ENCODE assay signal across 8 cellular contexts in genomic region chr1:213014642-213015041, GRCh38. TPM values are rescaled to one million over a fixed set of nuclear protein-coding genes. Genes with fewer than 3 reads are reported as not detected.
DNase-seq lines count a peak whose midpoint lies in the region; ATAC-seq and TF ChIP-seq lines count a peak whose summit lies in the region.

No MANE protein-coding gene starts in this region.

- no peaks in the 10 kb centered on the region for H3K9me2 ChIP-seq in OCI-LY1 (ENCODE audit: low read depth, low read length)

- H2AFZ ChIP-seq in OCI-LY1 (ENCODE audit: low read length) = no peak overlapping the region

- no peak for TF ChIP-seq CTCF in OCI-LY1 (IDR thresholded peaks at IDR 0.05; ENCODE audit: low read length)

- H3K9me3 Mint-ChIP-seq in activated CD4-positive, alpha-beta T cell treated with anti-CD3 and anti-CD28 coated beads for 36 hours (ENCODE audit: low read depth) = no peaks in the 10 kb centered on the region
- H3K9me3 Mint-ChIP-seq in natural killer cell treated with Interleukin-12 subunit alpha and Interleukin-12 subunit beta and Interleukin-15 and Interleukin-18, amount 100 ng/mL, for 72 hours = no peaks in the 10 kb centered on the region

- peak overlapping the region; percentile 75 for H3K4me3 ChIP-seq in OCI-LY1 (ENCODE audit: low read depth, low read length, poor library complexity, severe bottlenecking)
- peak overlapping the region; percentile 76 for H3K4me3 ChIP-seq in effector memory CD4-positive, alpha-beta T cell (ENCODE audit: insufficient read depth, low read depth, low read length, poor library complexity, severe bottlenecking)

- intact Hi-C loops in activated CD4-positive, alpha-beta T cell treated with anti-CD3 and anti-CD28 coated beads for 36 hours (cut with DNase I, micrococcal nuclease) = loop anchor here (1.0 to 5.0 kb wide), 11 partner anchors 11 to 1435 kb away; partner anchors contain the start of genes NSL1 (in 2 of the 2), RPS6KC1 (in 2 of the 2), TATDN3 (in 2 of the 2) and ATF3 (in 1 of the 2)

- POLR2A ChIA-PET in activated CD4-positive, alpha-beta T cell treated with anti-CD3 and anti-CD28 coated beads for 36 hours (lab: Charles Lee) = no interaction called here

- peak overlapping the region; percentile 54 for H3K27ac ChIP-seq in OCI-LY1 (ENCODE audit: low read depth, low read length, poor library complexity, severe bottlenecking)
- peak overlapping the region; percentile 89 for H3K27ac ChIP-seq in effector memory CD4-positive, alpha-beta T cell (ENCODE audit: insufficient read depth, low read length, poor library complexity, severe bottlenecking)

- no peak for DNase-seq in activated CD4-positive, alpha-beta T cell treated with anti-CD3 and anti-CD28 coated beads for 36 hours
- no peak for DNase-seq in activated CD4-positive, alpha-beta T cell treated with anti-CD3 and anti-CD28 coated beads for 1 hour
- DNase-seq in effector memory CD4-positive, alpha-beta T cell = no peak
- DNase-seq in natural killer cell treated with Interleukin-12 subunit alpha and Interleukin-12 subunit beta and Interleukin-15 and Interleukin-18, amount 100 ng/mL, for 72 hours (ENCODE audit: low spot score) = no peak
- no peak for DNase-seq in anterior cingulate cortex (lab: John Stamatoyannopoulos, UW)

- peaks cover 30% of the 10 kb centered on the region for H3K4me1 Mint-ChIP-seq in activated CD4-positive, alpha-beta T cell treated with anti-CD3 and anti-CD28 coated beads for 36 hours
- H3K4me1 Mint-ChIP-seq in natural killer cell treated with Interleukin-12 subunit alpha and Interleukin-12 subunit beta and Interleukin-15 and Interleukin-18, amount 100 ng/mL, for 72 hours (ENCODE audit: low read depth in 2 of 2) = peaks cover 17 to 21% of the 10 kb centered on the region in 2 donors

- CTCF ChIA-PET in activated CD4-positive, alpha-beta T cell treated with anti-CD3 and anti-CD28 coated beads for 36 hours (lab: Charles Lee) = interaction anchor here (1.1 to 4.9 kb wide), 3 partner anchors 8 to 19 kb away, joined by 4 to 25 read pairs (median 8); no protein-coding TSS in a partner anchor

- peak overlapping the region; percentile 76 for H3K9ac ChIP-seq in OCI-LY1 (ENCODE audit: low read length)

- H3K9me3 ChIP-seq in OCI-LY1 (ENCODE audit: low read length) = no peaks in the 10 kb centered on the region
- no peaks in the 10 kb centered on the region for H3K9me3 ChIP-seq in effector memory CD4-positive, alpha-beta T cell (ENCODE audit: control insufficient read depth, low read length)

- no peaks in the 10 kb centered on the region for H3K27me3 Mint-ChIP-seq in activated CD4-positive, alpha-beta T cell treated with anti-CD3 and anti-CD28 coated beads for 36 hours
- no peaks in the 10 kb centered on the region for H3K27me3 Mint-ChIP-seq in natural killer cell treated with Interleukin-12 subunit alpha and Interleukin-12 subunit beta and Interleukin-15 and Interleukin-18, amount 100 ng/mL, for 72 hours

- no peaks in the 10 kb centered on the region for H4K20me1 ChIP-seq in OCI-LY1 (ENCODE audit: insufficient read depth, low read length)

- peaks cover 18% of the 10 kb centered on the region for H3K79me2 ChIP-seq in OCI-LY1 (ENCODE audit: insufficient read depth, low read length)

- H3K27ac Mint-ChIP-seq in activated CD4-positive, alpha-beta T cell treated with anti-CD3 and anti-CD28 coated beads for 36 hours = peak overlapping the region; percentile 100
- H3K27ac Mint-ChIP-seq in natural killer cell treated with Interleukin-12 subunit alpha and Interleukin-12 subunit beta and Interleukin-15 and Interleukin-18, amount 100 ng/mL, for 72 hours = peak overlapping the region; percentile 84 to 90

- peaks cover 24% of the 10 kb centered on the region for H3K4me1 ChIP-seq in OCI-LY1 (ENCODE audit: insufficient read depth, low read length, severe bottlenecking)
- peaks cover 10% of the 10 kb centered on the region for H3K4me1 ChIP-seq in effector memory CD4-positive, alpha-beta T cell (ENCODE audit: control insufficient read depth, insufficient read depth, low read length, poor library complexity, severe bottlenecking)

- no peak for ATAC-seq in activated CD4-positive, alpha-beta T cell treated with anti-CD3 and anti-CD28 coated beads for 36 hours
- no peak for ATAC-seq in natural killer cell treated with Interleukin-12 subunit alpha and Interleukin-12 subunit beta and Interleukin-15 and Interleukin-18, amount 100 ng/mL, for 72 hours
- ATAC-seq in HG02763 (IDR thresholded peaks at IDR 0.05; ENCODE audit: unreplicated experiment) (no peak), HG03280 (IDR thresholded peaks at IDR 0.05; ENCODE audit: unreplicated experiment) (no peak)

- H3K36me3 Mint-ChIP-seq in activated CD4-positive, alpha-beta T cell treated with anti-CD3 and anti-CD28 coated beads for 36 hours (ENCODE audit: low read depth) = peaks cover 21% of the 10 kb centered on the region
- peaks cover 7% of the 10 kb centered on the region for H3K36me3 Mint-ChIP-seq in natural killer cell treated with Interleukin-12 subunit alpha and Interleukin-12 subunit beta and Interleukin-15 and Interleukin-18, amount 100 ng/mL, for 72 hours

- peak overlapping the region; percentile 100 for H3K4me3 Mint-ChIP-seq in activated CD4-positive, alpha-beta T cell treated with anti-CD3 and anti-CD28 coated beads for 36 hours
- H3K4me3 Mint-ChIP-seq in natural killer cell treated with Interleukin-12 subunit alpha and Interleukin-12 subunit beta and Interleukin-15 and Interleukin-18, amount 100 ng/mL, for 72 hours = peak overlapping the region; percentile 95

- H3K36me3 ChIP-seq in OCI-LY1 (ENCODE audit: insufficient read depth, low read length) = peaks cover 18% of the 10 kb centered on the region
- H3K36me3 ChIP-seq in effector memory CD4-positive, alpha-beta T cell (ENCODE audit: control insufficient read depth, insufficient read depth, low read length) = peaks cover 6% of the 10 kb centered on the region

- peak overlapping the region; percentile 89 for H3K4me2 ChIP-seq in OCI-LY1 (ENCODE audit: low read length)

- H3K27me3 ChIP-seq in OCI-LY1 (ENCODE audit: insufficient read depth, low read length) = no peaks in the 10 kb centered on the region
- H3K27me3 ChIP-seq in effector memory CD4-positive, alpha-beta T cell (replicated peaks; ENCODE audit: control insufficient read depth, insufficient read depth, low read length, poor library complexity, severe bottlenecking) = no peaks in the 10 kb centered on the region

- no peaks in the 10 kb centered on the region for H3F3A ChIP-seq in OCI-LY1 (ENCODE audit: insufficient read depth, low read length)

RNA-seq across cellular contexts. Expression of gene ANGEL2, which starts 1.0 kb away (rescaled TPM):
- 10 to 100 TPM; 41.3 to 51.5 TPM for total RNA-seq in activated CD4-positive, alpha-beta T cell treated with anti-CD3 and anti-CD28 coated beads for 36 hours
- 10 to 100 TPM; 40.0 to 58.4 TPM for total RNA-seq in natural killer cell treated with Interleukin-12 subunit alpha and Interleukin-12 subunit beta and Interleukin-15 and Interleukin-18, amount 100 ng/mL, for 72 hours

RNA-seq across cellular contexts. Expression of gene RPS6KC1, which starts 36.4 kb away (rescaled TPM):
- total RNA-seq in activated CD4-positive, alpha-beta T cell treated with anti-CD3 and anti-CD28 coated beads for 36 hours = 1 to 10 TPM; 4.9 to 5.7 TPM
- total RNA-seq in natural killer cell treated with Interleukin-12 subunit alpha and Interleukin-12 subunit beta and Interleukin-15 and Interleukin-18, amount 100 ng/mL, for 72 hours = 10 to 100 TPM; 14.5 to 17.6 TPM
